Comparison of ENCODE assay signal across 19 cellular contexts in the genomic region with DNA sequence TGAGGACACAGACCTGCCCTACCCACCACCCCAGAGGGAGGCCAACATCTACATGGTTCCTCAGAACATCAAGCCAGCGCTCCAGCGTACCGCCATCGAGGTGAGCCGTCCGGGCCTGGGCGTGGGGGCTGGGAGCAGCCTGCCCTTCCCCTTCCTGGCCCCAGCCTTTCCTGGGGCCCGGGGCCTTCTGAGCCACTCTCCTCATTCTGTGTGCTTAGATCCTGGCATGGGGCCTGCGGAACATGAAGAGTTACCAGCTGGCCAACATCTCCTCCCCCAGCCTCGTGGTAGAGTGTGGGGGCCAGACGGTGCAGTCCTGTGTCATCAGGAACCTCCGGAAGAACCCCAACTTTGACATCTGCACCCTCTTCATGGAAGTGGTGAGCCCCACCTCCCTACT.
DNase-seq lines count a peak whose midpoint lies in the region; ATAC-seq and TF ChIP-seq lines count a peak whose summit lies in the region.
"Had no signal": no experiment of that assay in that cellular context is flagged by ENCODE, and none has a peak within 500 bp of the region (broad histone marks: within the 10 kb centered on the region; RNA-seq: fewer than 3 reads in every experiment).

No MANE protein-coding gene starts in this region.

- H3K4me3 Mint-ChIP-seq in activated T-helper 17 cell treated with anti-CD3 and anti-CD28 coated beads, Interleukin-2, amount 50 U/mL, for 72 hours: no peak overlapping the region
- H3K4me3 Mint-ChIP-seq: CD8-positive, alpha-beta T cell; central memory CD8-positive, alpha-beta T cell; naive thymus-derived CD8-positive, alpha-beta T cell had no signal

- no peak overlapping the region for H4K91ac ChIP-seq in neuronal stem cell (ENCODE audit: low read depth, low read length, poor library complexity)

- no peak overlapping the region for H3K14ac ChIP-seq in neuronal stem cell (ENCODE audit: low read length)

- no peak for ATAC-seq in left ventricle myocardium superior
- ATAC-seq in activated T-helper 17 cell treated with anti-CD3 and anti-CD28 coated beads, Interleukin-2, amount 50 U/mL, for 72 hours (replicated peaks): no peak
- ATAC-seq in HG02938 (IDR thresholded peaks at IDR 0.05; ENCODE audit: unreplicated experiment): no peak
- ATAC-seq: CD8-positive, alpha-beta T cell; naive thymus-derived CD8-positive, alpha-beta T cell; PC-3 had no signal

- no peak overlapping the region for H2BK15ac ChIP-seq in neuronal stem cell (ENCODE audit: low read length)

- no peak overlapping the region for H4K8ac ChIP-seq in neuronal stem cell (ENCODE audit: low read depth, low read length)

- intact Hi-C loops in left ventricle myocardium superior (cut with micrococcal nuclease): no loop called here
- intact Hi-C loops in left ventricle myocardium inferior (cut with micrococcal nuclease): no loop called here
- intact Hi-C loops in dorsolateral prefrontal cortex (cut with DNase I): loop anchor here in 1 of 2 donors (2.0 to 5.0 kb wide), 2 partner anchors 81 to 190 kb away; no protein-coding TSS in a partner anchor

- no peak overlapping the region for H3K23ac ChIP-seq in neuronal stem cell (ENCODE audit: low read depth, low read length, poor library complexity)

- H3K9ac ChIP-seq in neuronal stem cell (ENCODE audit: low read depth, low read length, poor library complexity): peak overlapping the region; percentile 39

- H3K4ac ChIP-seq in neuronal stem cell (ENCODE audit: low read length): no peak overlapping the region

- H3K27ac Mint-ChIP-seq in activated T-helper 17 cell treated with anti-CD3 and anti-CD28 coated beads, Interleukin-2, amount 50 U/mL, for 72 hours: no peak overlapping the region
- H3K27ac Mint-ChIP-seq: CD8-positive, alpha-beta T cell had no signal

- peaks cover 43% of the 10 kb centered on the region for H3K4me1 ChIP-seq in left ventricle myocardium inferior
- H3K4me1 ChIP-seq in neuronal stem cell (ENCODE audit: control insufficient read depth in 2 of 2, insufficient read depth in 1 of 2, low read depth in 1 of 2, low read length in 2 of 2): no peaks in the 10 kb centered on the region

- no peak for TF ChIP-seq CTCF in left ventricle myocardium inferior (IDR thresholded peaks at IDR 0.05; ENCODE audit: borderline replicate concordance)
- TF ChIP-seq CTCF in dorsolateral prefrontal cortex (IDR thresholded peaks at IDR 0.05 in 54 of 56, conservative IDR thresholded peaks at IDR 0.05 in 2 of 56; ENCODE audit: low read depth in 1 of 56, partially characterized antibody in 56 of 56): no peak

- H3K9me3 ChIP-seq in left ventricle myocardium inferior (replicated peaks): no peaks in the 10 kb centered on the region
- no peaks in the 10 kb centered on the region for H3K9me3 ChIP-seq in neuronal stem cell (replicated peaks in 1 of 2; ENCODE audit: control insufficient read depth in 2 of 2, insufficient read depth in 1 of 2, low read depth in 1 of 2, low read length in 2 of 2)

- H3K27ac ChIP-seq in left ventricle myocardium inferior (replicated peaks) (no peak overlapping the region), dorsolateral prefrontal cortex (peak overlapping the region in 2 of 59 donors; percentile 23 to 39), neuronal stem cell (replicated peaks; ENCODE audit: low read length) (no peak overlapping the region)
- H3K27ac ChIP-seq: SK-N-MC had no signal

- H3K4me1 Mint-ChIP-seq in activated T-helper 17 cell treated with anti-CD3 and anti-CD28 coated beads, Interleukin-2, amount 50 U/mL, for 72 hours: no peaks in the 10 kb centered on the region
- H3K4me1 Mint-ChIP-seq: central memory CD8-positive, alpha-beta T cell had no signal

- no peak overlapping the region for H2BK12ac ChIP-seq in neuronal stem cell (ENCODE audit: low read length)

- DNase-seq in left ventricle myocardium superior (peak; percentile 28), left ventricle myocardium inferior (no peak), dorsolateral prefrontal cortex (peak in 6 of 10 donors; percentile 6 to 38 (median 23)), neuronal stem cell (ENCODE audit: low spot score) (no peak), KG1 (lab: John Stamatoyannopoulos, UW) (no peak)
- DNase-seq: DND-41; effector CD8-positive, alpha-beta T cell; glutamatergic neuron; mesenchymal stem cell; PC-3; stimulated activated CD4-positive, alpha-beta T cell treated with anti-CD3 and anti-CD28 coated beads, Interleukin-12 subunit alpha, Interleukin-12 subunit beta, amount 100 ng/mL, for 4 hours; stimulated activated CD8-positive, alpha-beta memory T cell treated with anti-CD3 and anti-CD28 coated beads, Interleukin-4, amount 100 ng/mL, for 48 hours; substantia nigra had no signal

- H3K27me3 ChIP-seq in left ventricle myocardium inferior (ENCODE audit: low read depth) (no peaks in the 10 kb centered on the region), dorsolateral prefrontal cortex (no peaks in the 10 kb centered on the region), neuronal stem cell (ENCODE audit: control insufficient read depth in 3 of 3, insufficient read depth in 3 of 3, low read depth in 1 of 3, low read length in 3 of 3) (peaks cover 0 to 9% (median 0%) of the 10 kb centered on the region in 3 experiments)

- peak overlapping the region; percentile 27 for H2AK5ac ChIP-seq in neuronal stem cell (ENCODE audit: low read depth, low read length)

- no peak overlapping the region for H2BK120ac ChIP-seq in neuronal stem cell (ENCODE audit: low read depth, low read length)

- H3K4me3 ChIP-seq in left ventricle myocardium inferior: no peak overlapping the region
- H3K4me3 ChIP-seq in dorsolateral prefrontal cortex: no peak overlapping the region
- no peak overlapping the region for H3K4me3 ChIP-seq in neuronal stem cell (ENCODE audit: low read length in 2 of 2)
- H3K4me3 ChIP-seq: SK-N-MC had no signal

- WGBS in neuronal stem cell (ENCODE audit: extremely low coverage in 2 of 2, insufficient read length in 2 of 2, insufficient replicate concordance in 1 of 2), 2 donors: no CpG with 5 or more reads among the region's 12 CpGs

- H3K27me3 Mint-ChIP-seq in activated T-helper 17 cell treated with anti-CD3 and anti-CD28 coated beads, Interleukin-2, amount 50 U/mL, for 72 hours: peaks cover 15% of the 10 kb centered on the region

- H3K36me3 ChIP-seq in left ventricle myocardium inferior (peaks cover 17% of the 10 kb centered on the region), neuronal stem cell (replicated peaks in 1 of 2; ENCODE audit: control insufficient read depth in 2 of 2, insufficient read depth in 2 of 2, low read length in 2 of 2) (no peaks in the 10 kb centered on the region)

- no peak overlapping the region for H2AFZ ChIP-seq in neuronal stem cell (ENCODE audit: low read length)

- no peak overlapping the region for H2BK5ac ChIP-seq in neuronal stem cell (ENCODE audit: low read length)

- no peak overlapping the region for H3K4me2 ChIP-seq in neuronal stem cell (ENCODE audit: insufficient read depth, low read length, poor library complexity, severe bottlenecking)

- H3K18ac ChIP-seq in neuronal stem cell (ENCODE audit: low read length): peak overlapping the region; percentile 42

- H3K36me3 Mint-ChIP-seq in activated T-helper 17 cell treated with anti-CD3 and anti-CD28 coated beads, Interleukin-2, amount 50 U/mL, for 72 hours (ENCODE audit: low read depth): no peaks in the 10 kb centered on the region
- H3K36me3 Mint-ChIP-seq: CD8-positive, alpha-beta T cell; naive thymus-derived CD8-positive, alpha-beta T cell had no signal

- no peaks in the 10 kb centered on the region for H3K9me3 Mint-ChIP-seq in activated T-helper 17 cell treated with anti-CD3 and anti-CD28 coated beads, Interleukin-2, amount 50 U/mL, for 72 hours
- H3K9me3 Mint-ChIP-seq: CD8-positive, alpha-beta T cell; central memory CD8-positive, alpha-beta T cell; naive thymus-derived CD8-positive, alpha-beta T cell had no signal

- no peaks in the 10 kb centered on the region for H3K79me1 ChIP-seq in neuronal stem cell (ENCODE audit: low read depth, low read length)

Comparison
In these comparisons a context has a peak if more than half of its experiments do, and no peak if none do; other contexts are left out.
1. DNase-seq: peak in left ventricle myocardium superior (single experiment) and dorsolateral prefrontal cortex (6 of 10); none in left ventricle myocardium inferior (single experiment), neuronal stem cell (single experiment) and KG1 (single experiment).